8 cellular contexts compared by ENCODE assay signal in the genomic region with DNA sequence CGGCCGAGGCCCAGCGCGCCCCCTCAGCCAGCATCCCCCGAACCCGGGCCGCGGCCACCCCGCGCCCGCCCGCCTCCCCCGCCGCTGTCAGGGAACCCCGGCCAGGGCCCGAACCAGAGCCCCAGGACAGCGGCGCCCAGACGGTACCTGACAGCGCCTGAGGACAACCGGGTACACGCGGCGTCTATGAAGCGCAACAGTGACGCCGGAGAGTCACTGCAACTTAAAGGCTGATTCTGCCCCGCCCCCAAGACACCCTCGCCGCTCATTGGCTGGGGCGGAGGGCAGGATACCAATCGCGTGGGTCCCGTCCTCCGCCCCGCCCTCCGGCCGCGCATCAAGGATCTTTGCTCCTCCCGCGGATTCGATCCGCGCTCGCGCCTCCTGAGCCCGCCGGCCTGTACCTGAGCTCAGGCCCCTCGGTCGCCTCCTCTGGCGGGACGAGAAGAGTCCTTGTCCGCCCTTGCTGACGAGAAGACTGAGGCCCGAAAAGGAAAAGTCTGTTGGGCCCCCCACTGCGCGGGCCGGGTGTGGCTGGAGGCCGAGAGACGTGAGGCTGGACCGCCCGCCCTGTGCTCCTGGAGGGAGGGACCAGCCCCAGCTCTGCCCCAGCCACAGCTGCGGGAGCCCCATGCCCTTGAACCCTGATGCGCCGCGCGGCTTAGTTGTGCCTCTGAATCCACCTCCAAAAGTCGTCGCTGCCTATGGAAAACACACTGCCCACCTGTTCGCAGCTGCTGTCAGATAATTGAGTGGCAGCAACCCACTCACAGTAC. TPM values are rescaled to one million over a fixed set of nuclear protein-coding genes. Genes with fewer than 3 reads are reported as not detected.
A peak's percentile ranks its signal among the peaks of the same experiment; 100 is the strongest.
DNase-seq lines count a peak whose midpoint lies in the region; ATAC-seq, FAIRE-seq and TF ChIP-seq lines count a peak whose summit lies in the region.

OAT (minus strand) TSS at position 198 of the 776 bp plus-strand sequence. CDS start 6,752 bp downstream, outside the sequence.

- H3K4me3 ChIP-seq in AG04450 (ENCODE audit: low read depth, low read length) (peak within 1 kb of the TSS; percentile 70), cardiac fibroblast (replicated peaks in 1 of 2; ENCODE audit: low read depth in 2 of 2, low read length in 2 of 2) (peak within 1 kb of the TSS; percentile 75 to 82), small intestine (ENCODE audit: low read depth in 1 of 2, low read length in 2 of 2) (peak within 1 kb of the TSS; percentile 65 to 99)

- H3K4me1 Mint-ChIP-seq in activated B cell treated with CpG ODN at 0.5 μM for 24 hours, result peaks cover 12% of the 10 kb centered on the region

- CTCF ChIA-PET in AG04450 (lab: Charles Lee), result interaction anchor here (1.4 kb wide), 1 partner anchor 14 kb away, joined by 5 read pairs; no protein-coding TSS in a partner anchor
- CTCF ChIA-PET in activated B cell treated with CpG ODN at 0.5 μM for 24 hours (lab: Charles Lee), result interaction anchor here (0.7 to 3.6 kb wide), 2 partner anchors 15 to 43 kb away, joined by 4 to 11 read pairs; partner anchors contain the start of gene LHPP

- peaks cover 0 to 2% of the 10 kb centered on the region in 2 donors for H3K36me3 ChIP-seq in small intestine (ENCODE audit: control insufficient read depth in 2 of 2, insufficient read depth in 2 of 2, low read length in 2 of 2)

- WGBS in small intestine, 3 donors, result 1 to 2% (median 2%) methylated on average over 51 to 70 of the region's 70 CpGs

- POLR2A ChIA-PET in AG04450 (lab: Yijun Ruan, JAX) (interaction anchor here (0.7 to 1.7 kb wide), 5 partner anchors 15 to 1937 kb away, joined by 3 to 7 read pairs (median 5); partner anchors contain the start of gene LHPP), activated B cell treated with CpG ODN at 0.5 μM for 24 hours (lab: Charles Lee) (interaction anchor here (0.7 to 1.0 kb wide), 5 partner anchors 15 to 202 kb away, joined by 3 to 5 read pairs (median 3); partner anchors contain the start of gene LHPP)

- ATAC-seq in GM18909 (IDR thresholded peaks at IDR 0.05; ENCODE audit: poor library complexity, unreplicated experiment) (peak; percentile 95), HG03159 (IDR thresholded peaks at IDR 0.05; ENCODE audit: unreplicated experiment) (peak; percentile 96), activated B cell treated with CpG ODN at 0.5 μM for 24 hours (ENCODE audit: low read depth) (peak; percentile 97)

- no peak for FAIRE-seq in small intestine (lab: Jason Lieb, UNC)

- no peaks in the 10 kb centered on the region for H3K36me3 Mint-ChIP-seq in activated B cell treated with CpG ODN at 0.5 μM for 24 hours (ENCODE audit: low read depth)

- peaks cover 19% of the 10 kb centered on the region for H3K27me3 Mint-ChIP-seq in activated B cell treated with CpG ODN at 0.5 μM for 24 hours

- H3K27ac Mint-ChIP-seq in activated B cell treated with CpG ODN at 0.5 μM for 24 hours, result peak within 1 kb of the TSS; percentile 46

- H3K4me1 ChIP-seq in small intestine (ENCODE audit: control insufficient read depth in 2 of 2, insufficient read depth in 1 of 2, low read depth in 1 of 2, low read length in 1 of 2), result peaks cover 2 to 5% of the 10 kb centered on the region in 2 donors

- H3K27me3 ChIP-seq in AG04450 (ENCODE audit: control insufficient read depth, insufficient read depth, low read length) (peaks cover 11% of the 10 kb centered on the region), small intestine (ENCODE audit: control insufficient read depth in 2 of 2, insufficient read depth in 2 of 2, low read length in 2 of 2) (no peaks in the 10 kb centered on the region)

- no peaks in the 10 kb centered on the region for H3K9me3 Mint-ChIP-seq in activated B cell treated with CpG ODN at 0.5 μM for 24 hours

- intact Hi-C loops in activated B cell treated with CpG ODN at 0.5 μM for 24 hours (cut with micrococcal nuclease), result loop anchor here (1.0 to 5.0 kb wide), 9 partner anchors 16 to 1412 kb away; partner anchors contain the start of genes ABRAXAS2, ACADSB, BUB3 and IKZF5

- TF ChIP-seq CTCF in AG04450 (IDR thresholded peaks at IDR 0.05; ENCODE audit: low read depth, low read length) (peak; percentile 22; the same call in 1 of the 2 replicates), activated B cell treated with CpG ODN at 0.5 μM for 24 hours (IDR thresholded peaks at IDR 0.05) (no peak), cardiac fibroblast (IDR thresholded peaks at IDR 0.05; ENCODE audit: low read depth, low read length) (no peak)

- H3K9me3 ChIP-seq in AG04450 (ENCODE audit: control insufficient read depth, insufficient read depth, low read length) (no peaks in the 10 kb centered on the region), small intestine (ENCODE audit: control insufficient read depth, low read depth) (no peaks in the 10 kb centered on the region)

- H3K27ac ChIP-seq in AG04450 (ENCODE audit: low read depth, low read length) (peak within 1 kb of the TSS; percentile 77), small intestine (ENCODE audit: low read depth in 1 of 2, low read length in 1 of 2) (peak within 1 kb of the TSS; percentile 82 to 91)

- peak within 1 kb of the TSS; percentile 82 for H3K4me3 Mint-ChIP-seq in activated B cell treated with CpG ODN at 0.5 μM for 24 hours

- peak; percentile 77 for DNase-seq in AG04450 (ENCODE audit: low read depth, low spot score)
- DNase-seq in NCI-H226, result peak; percentile 81
- DNase-seq in activated B cell treated with CpG ODN at 0.5 μM for 24 hours, result peak; percentile 92
- peak; percentile 95 for DNase-seq in cardiac fibroblast (ENCODE audit: low read depth in 2 of 2)
- DNase-seq in iPS-NIHi11 (ENCODE audit: low spot score), result peak; percentile 99
- peak; percentile 99 for DNase-seq in small intestine

RNA-seq across cellular contexts. Expression of gene OAT, which starts in this region (rescaled TPM):
- polyA plus RNA-seq in AG04450 (2011; rRNA removed), result 153 and 182 TPM in 2 replicates
- 74.4 and 89.8 TPM in 2 replicates for polyA minus RNA-seq in AG04450 (2011; rRNA and poly(A)+ RNA removed)
- 19.6 and 20.1 TPM in 2 replicates for total RNA-seq in activated B cell treated with CpG ODN at 0.5 μM for 24 hours
- 1,000 to 10,000 TPM in 1 of 3 donors, 100 to 1,000 TPM in 2; 247 to 1,393 (median 653) TPM for polyA plus RNA-seq in small intestine

Comparison
In these comparisons a context has a peak if more than half of its experiments do, and no peak if none do; other contexts are left out.
1. Peak in every context shown above with its lines: DNase-seq, ATAC-seq, H3K4me3 ChIP-seq and H3K27ac ChIP-seq.